ENCODE assay signal across 8 cellular contexts in the genomic region with DNA sequence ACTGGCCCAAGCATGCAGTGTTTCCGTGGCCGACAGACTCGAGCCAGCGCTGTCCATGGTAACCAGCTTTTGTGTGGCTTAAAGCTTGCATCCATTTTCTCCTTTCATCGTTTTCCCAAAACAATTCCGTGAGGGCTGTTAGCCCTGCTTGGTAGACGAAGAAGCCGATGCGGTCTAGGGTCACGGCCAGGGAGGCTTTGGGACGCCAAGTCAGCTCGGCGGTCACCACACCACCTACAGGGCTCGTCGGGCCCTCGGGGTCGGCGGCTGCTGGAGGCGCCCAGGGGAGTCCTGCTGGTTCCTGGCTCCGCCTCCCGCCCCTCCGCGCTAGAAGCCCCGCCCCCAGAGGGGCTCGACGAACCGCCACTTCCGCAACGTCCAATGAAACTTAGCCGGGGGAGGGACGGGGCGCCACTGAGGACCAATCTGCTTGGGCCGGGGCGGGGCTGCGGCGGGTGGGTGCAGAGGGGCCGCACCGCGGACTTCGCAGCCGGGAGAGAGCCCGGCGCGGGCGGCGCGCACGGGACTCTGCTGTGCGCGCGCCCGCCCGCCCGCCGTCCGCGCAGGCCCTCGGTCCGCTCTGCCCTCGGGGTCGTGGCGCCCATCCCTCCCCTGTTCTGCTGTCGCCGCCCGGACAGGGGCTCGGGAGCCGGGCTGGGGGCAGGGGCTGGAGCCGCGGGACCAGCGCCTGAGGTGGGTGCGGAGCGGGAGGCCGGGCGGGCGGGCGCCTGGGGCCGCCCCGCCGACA. TPM values are rescaled to one million over a fixed set of nuclear protein-coding genes. Genes with fewer than 3 reads are reported as not detected.
A peak's percentile ranks its signal among the peaks of the same experiment; 100 is the strongest.
DNase-seq lines count a peak whose midpoint lies in the region; ATAC-seq and TF ChIP-seq lines count a peak whose summit lies in the region.

A gene with protein sequence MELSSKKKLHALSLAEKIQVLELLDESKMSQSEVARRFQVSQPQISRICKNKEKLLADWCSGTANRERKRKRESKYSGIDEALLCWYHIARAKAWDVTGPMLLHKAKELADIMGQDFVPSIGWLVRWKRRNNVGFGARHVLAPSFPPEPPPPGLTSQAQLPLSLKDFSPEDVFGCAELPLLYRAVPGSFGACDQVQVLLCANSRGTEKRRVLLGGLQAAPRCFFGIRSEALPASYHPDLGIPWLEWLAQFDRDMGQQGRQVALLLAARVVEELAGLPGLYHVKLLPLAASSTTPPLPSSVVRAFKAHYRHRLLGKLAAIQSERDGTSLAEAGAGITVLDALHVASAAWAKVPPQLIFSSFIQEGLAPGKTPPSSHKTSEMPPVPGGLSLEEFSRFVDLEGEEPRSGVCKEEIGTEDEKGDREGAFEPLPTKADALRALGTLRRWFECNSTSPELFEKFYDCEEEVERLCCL (plus strand): TSS at position 487 of the 748 bp plus-strand sequence. CDS start 1,058 bp downstream, outside the sequence.

- H3K27ac ChIP-seq in cingulate gyrus (ENCODE audit: low read depth, low read length), result peak within 1 kb of the TSS; percentile 88

- H3K36me3 ChIP-seq in BE2C, result no peaks in the 10 kb centered on the region; the same call in 1 of the 2 replicates

- no peak for TF ChIP-seq CTCF in BE2C (IDR thresholded peaks at IDR 0.05; ENCODE audit: low read depth, low read length)

- peak within 1 kb of the TSS; percentile 52 for H3K4me3 ChIP-seq in BE2C (ENCODE audit: low read depth, low read length)

- H3K9me3 ChIP-seq in BE2C, result no peaks in the 10 kb centered on the region

- peak; percentile 82 for ATAC-seq in HG03442 (IDR thresholded peaks at IDR 0.05; ENCODE audit: unreplicated experiment)

- DNase-seq in BE2C, result peak; percentile 96
- peak; percentile 99 for DNase-seq in GM19240 (ENCODE audit: insufficient read length, low spot score)
- peak; percentile 89 to 94 for DNase-seq in NCI-H524 (lab: John Stamatoyannopoulos, UW)
- peak; percentile 95 to 97 for DNase-seq in activated CD4-positive, alpha-beta T cell treated with anti-CD3 and anti-CD28 coated beads for 4 hours
- DNase-seq in left kidney (ENCODE audit: low read depth, low spot score), result peak; percentile 99
- DNase-seq in stimulated activated CD4-positive, alpha-beta T cell treated with anti-CD3 and anti-CD28 coated beads, Interleukin-1b, Interleukin-23, amount 100 ng/mL, for 4 hours (ENCODE audit: low read depth in 2 of 2), result peak; percentile 95 to 97

- H3K27me3 ChIP-seq in BE2C, result no peaks in the 10 kb centered on the region

- H3K4me1 ChIP-seq in BE2C, result peaks cover 7% of the 10 kb centered on the region

RNA-seq across cellular contexts. Expression of the gene that starts here (rescaled TPM):
- polyA plus RNA-seq in BE2C (2012; ENCODE audit: insufficient read depth, insufficient read length, low read depth), result 0.43 TPM

Comparison
In these comparisons a context has a peak if more than half of its experiments do, and no peak if none do; other contexts are left out.
1. Peak in every context shown above with its lines: DNase-seq, ATAC-seq, H3K4me3 ChIP-seq and H3K27ac ChIP-seq.